ENCODE assay signal across 19 cellular contexts in genomic region chr1:46159516-46159915, GRCh38.
"Had no signal": no experiment of that assay in that cellular context is flagged by ENCODE, and none has a peak within 500 bp of the region (broad histone marks: within the 10 kb centered on the region; RNA-seq: fewer than 3 reads in every experiment).

No MANE protein-coding gene starts in this region.

- ATAC-seq: naive thymus-derived CD8-positive, alpha-beta T cell; right lobe of liver had no signal

- H3K27me3 ChIP-seq: esophagus muscularis mucosa, neural progenitor cell, right lobe of liver, tibial artery had no signal

- H3K9ac ChIP-seq: neural progenitor cell had no signal

- H3K27ac ChIP-seq: coronary artery, esophagus muscularis mucosa, left ventricle myocardium inferior, neural progenitor cell, right lobe of liver, skin epidermis, tibial artery had no signal

- H3K4me1 ChIP-seq: esophagus muscularis mucosa, left ventricle myocardium inferior, neural progenitor cell, right lobe of liver, tibial artery had no signal

- H3K9me3 ChIP-seq: esophagus muscularis mucosa, left ventricle myocardium inferior, right lobe of liver, tibial artery had no signal

- H2AFZ ChIP-seq: neural progenitor cell had no signal

- DNase-seq: activated CD4-positive, alpha-beta memory T cell treated with anti-CD3 and anti-CD28 coated beads, Interleukin-2, amount 10 ng/mL, durations not matched to agents 7 days and 5 days; activated CD4-positive, alpha-beta T cell treated with anti-CD3 and anti-CD28 coated beads for 48 hours; activated effector memory CD4-positive, alpha-beta T cell treated with anti-CD3 and anti-CD28 coated beads, Interleukin-2, amount 50 U/mL, for 16 hours; activated naive CD4-positive, alpha-beta T cell treated with anti-CD3 and anti-CD28 coated beads, Interleukin-2, amount 10 ng/mL, durations not matched to agents 7 days and 5 days; amygdala; cerebellar nuclear complex; glutamatergic neuron; hippocampal formation; left ventricle myocardium inferior; naive thymus-derived CD8-positive, alpha-beta T cell; posterior cingulate gyrus; right lobe of liver; stimulated activated CD4-positive, alpha-beta T cell treated with anti-CD3 and anti-CD28 coated beads, Interleukin-1b, Interleukin-23, amount 100 ng/mL, for 48 hours; substantia nigra; tibial artery had no signal

- H3K4me3 ChIP-seq: coronary artery, esophagus muscularis mucosa, left ventricle myocardium inferior, neural progenitor cell, right lobe of liver, skin epidermis, tibial artery had no signal

- H3K4me2 ChIP-seq: neural progenitor cell had no signal

- H3K36me3 ChIP-seq: esophagus muscularis mucosa, left ventricle myocardium inferior, neural progenitor cell, right lobe of liver, tibial artery had no signal
